ENCODE assay signal across 16 cellular contexts in the genomic region with DNA sequence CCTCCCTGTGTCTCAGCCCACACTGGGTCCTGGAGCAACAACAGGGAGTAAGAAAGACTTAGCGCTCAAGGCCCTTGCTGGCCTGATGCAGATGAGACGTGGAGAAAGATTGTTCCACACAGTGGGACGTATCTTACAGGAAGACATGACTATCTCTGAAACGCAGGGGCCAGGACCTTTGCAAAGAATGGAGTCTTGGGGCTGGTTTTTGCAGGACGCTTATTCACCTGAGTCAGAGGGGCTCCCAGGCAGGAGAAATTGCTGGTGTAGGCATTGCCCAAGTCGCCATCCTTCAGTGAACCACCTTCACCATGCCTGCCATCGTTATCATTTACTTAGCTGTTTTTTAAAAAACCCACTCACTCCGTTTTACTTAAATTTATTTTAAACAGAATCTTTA. TPM values are rescaled to one million over a fixed set of nuclear protein-coding genes. Genes with fewer than 3 reads are reported as not detected.
A peak's percentile ranks its signal among the peaks of the same experiment; 100 is the strongest.
DNase-seq lines count a peak whose midpoint lies in the region; ATAC-seq and TF ChIP-seq lines count a peak whose summit lies in the region.
"Had no signal": no experiment of that assay in that cellular context is flagged by ENCODE, and none has a peak within 500 bp of the region (broad histone marks: within the 10 kb centered on the region; RNA-seq: fewer than 3 reads in every experiment).

No MANE protein-coding gene starts in this region.

- no peaks in the 10 kb centered on the region for H3K79me1 ChIP-seq in trophoblast cell (ENCODE audit: low read length)

- TF ChIP-seq CTCF in endodermal cell (conservative IDR thresholded peaks at IDR 0.05) (no peak), osteocyte (IDR thresholded peaks at IDR 0.05) (no peak)

- H4K91ac ChIP-seq in trophoblast cell (ENCODE audit: low read depth, low read length) = no peak overlapping the region

- H3K23ac ChIP-seq in trophoblast cell (ENCODE audit: low read length) = no peak overlapping the region

- H3K9ac ChIP-seq in endodermal cell (ENCODE audit: extremely low read depth, low read length, poor library complexity, severe bottlenecking) = no peak overlapping the region
- H3K9ac ChIP-seq in trophoblast cell (ENCODE audit: low read length) = no peak overlapping the region
- H3K9ac ChIP-seq: GM23248 had no signal

- H2AFZ ChIP-seq in trophoblast cell (ENCODE audit: insufficient read depth, low read length, poor library complexity) = no peak overlapping the region
- H2AFZ ChIP-seq: GM23248 had no signal

- H3K4me3 ChIP-seq in endodermal cell (ENCODE audit: low read length) (no peak overlapping the region), trophoblast cell (ENCODE audit: low read depth, low read length) (no peak overlapping the region)
- H3K4me3 ChIP-seq: GM23248, HAP-1 had no signal

- no peaks in the 10 kb centered on the region for H3K9me3 ChIP-seq in endodermal cell (ENCODE audit: control insufficient read depth, low read length)
- peaks cover 4% of the 10 kb centered on the region for H3K9me3 ChIP-seq in trophoblast cell (ENCODE audit: insufficient read depth, low read depth, low read length)
- H3K9me3 ChIP-seq: BE2C, Caco-2, HAP-1 had no signal

- no peak overlapping the region for H3K4me2 ChIP-seq in trophoblast cell (ENCODE audit: low read length)

- ATAC-seq in GM19452 (IDR thresholded peaks at IDR 0.05; ENCODE audit: unreplicated experiment) = no peak
- ATAC-seq: HepG2 had no signal

- H4K8ac ChIP-seq in trophoblast cell (ENCODE audit: low read depth, low read length) = no peak overlapping the region

- no peaks in the 10 kb centered on the region for H3K4me1 Mint-ChIP-seq in endodermal cell
- no peaks in the 10 kb centered on the region for H3K4me1 Mint-ChIP-seq in osteocyte (ENCODE audit: unreplicated experiment)

- no peak overlapping the region for H3K4me3 Mint-ChIP-seq in endodermal cell
- H3K4me3 Mint-ChIP-seq in osteocyte (ENCODE audit: unreplicated experiment) = no peak overlapping the region
- H3K4me3 Mint-ChIP-seq: CD4-positive, CD25-positive, alpha-beta regulatory T cell; CD8-positive, alpha-beta memory T cell had no signal

- H3K27ac ChIP-seq in endodermal cell (ENCODE audit: low read depth, low read length) (no peak overlapping the region), trophoblast cell (ENCODE audit: low read depth, low read length) (no peak overlapping the region)
- H3K27ac ChIP-seq: GM23248 had no signal

- no peak overlapping the region for H2BK120ac ChIP-seq in trophoblast cell (ENCODE audit: insufficient read depth, low read length, poor library complexity)

- H3K27ac Mint-ChIP-seq in endodermal cell (no peak overlapping the region), osteocyte (ENCODE audit: unreplicated experiment) (no peak overlapping the region)
- H3K27ac Mint-ChIP-seq: CD4-positive, CD25-positive, alpha-beta regulatory T cell; CD8-positive, alpha-beta memory T cell had no signal

- H3K27me3 Mint-ChIP-seq in endodermal cell (ENCODE audit: insufficient read depth) (peaks cover 23% of the 10 kb centered on the region), osteocyte (ENCODE audit: unreplicated experiment) (peaks cover 22% of the 10 kb centered on the region)
- H3K27me3 Mint-ChIP-seq: CD4-positive, CD25-positive, alpha-beta regulatory T cell had no signal

- H3K36me3 ChIP-seq in endodermal cell (ENCODE audit: control insufficient read depth, insufficient read depth, low read length) (no peaks in the 10 kb centered on the region), trophoblast cell (ENCODE audit: control insufficient read depth in 1 of 2, insufficient read depth in 2 of 2, low read length in 2 of 2) (no peaks in the 10 kb centered on the region)
- H3K36me3 ChIP-seq: BE2C, HAP-1 had no signal

- no peak overlapping the region for H2BK12ac ChIP-seq in trophoblast cell (ENCODE audit: low read length)

- DNase-seq in activated effector memory CD4-positive, alpha-beta T cell treated with anti-CD3 and anti-CD28 coated beads, Interleukin-2, amount 50 U/mL, for 16 hours = peak; percentile 21
- no peak for DNase-seq in activated effector memory CD4-positive, alpha-beta T cell treated with Interleukin-2 at 50 U/mL for 16 hours
- DNase-seq in endodermal cell = peak; percentile 19
- peak; percentile 64 for DNase-seq in osteocyte (ENCODE audit: extremely low spot score, unreplicated experiment)
- DNase-seq in trophoblast cell = no peak
- DNase-seq: ACHN; C1 segment of cervical spinal cord; Caco-2; CD4-positive, CD25-positive, alpha-beta regulatory T cell; CD8-positive, alpha-beta memory T cell; GM23248 had no signal

- H4K12ac ChIP-seq in trophoblast cell (ENCODE audit: low read depth, low read length) = no peak overlapping the region

- WGBS in endodermal cell (ENCODE audit: insufficient coverage in 1 of 2, insufficient read length in 1 of 2), 2 experiments = 90 to 93% methylated on average over 4 to 8 of the region's 8 CpGs
- 100% methylated on average over 2 of the region's 8 CpGs for WGBS in trophoblast cell (ENCODE audit: extremely low coverage, insufficient coverage, insufficient read length)

- H3K4ac ChIP-seq in trophoblast cell (ENCODE audit: low read depth, low read length) = no peak overlapping the region

- H3K9me3 Mint-ChIP-seq in endodermal cell (no peaks in the 10 kb centered on the region), osteocyte (ENCODE audit: unreplicated experiment) (no peaks in the 10 kb centered on the region)
- H3K9me3 Mint-ChIP-seq: CD4-positive, CD25-positive, alpha-beta regulatory T cell; CD8-positive, alpha-beta memory T cell had no signal

- H3K14ac ChIP-seq in trophoblast cell (ENCODE audit: low read length) = no peak overlapping the region

- no peaks in the 10 kb centered on the region for H3K36me3 Mint-ChIP-seq in endodermal cell (ENCODE audit: low read depth)
- no peaks in the 10 kb centered on the region for H3K36me3 Mint-ChIP-seq in osteocyte (ENCODE audit: unreplicated experiment)
- H3K36me3 Mint-ChIP-seq: CD4-positive, CD25-positive, alpha-beta regulatory T cell; CD8-positive, alpha-beta memory T cell had no signal

- H3K27me3 ChIP-seq in endodermal cell (ENCODE audit: control insufficient read depth, insufficient read depth, low read length, poor library complexity, severe bottlenecking) (no peaks in the 10 kb centered on the region), trophoblast cell (ENCODE audit: insufficient read depth, low read length) (no peaks in the 10 kb centered on the region)
- H3K27me3 ChIP-seq: BE2C had no signal

- no peaks in the 10 kb centered on the region for H3K79me2 ChIP-seq in trophoblast cell (ENCODE audit: control insufficient read depth, insufficient read depth, low read length, poor library complexity)

- H2AK5ac ChIP-seq in trophoblast cell (ENCODE audit: low read length) = no peak overlapping the region

- H3K18ac ChIP-seq in trophoblast cell (ENCODE audit: low read length) = no peak overlapping the region

- H3K4me1 ChIP-seq in endodermal cell (ENCODE audit: control insufficient read depth, insufficient read depth, low read length) (no peaks in the 10 kb centered on the region), trophoblast cell (ENCODE audit: control insufficient read depth in 1 of 2, insufficient read depth in 2 of 2, low read length in 2 of 2) (no peaks in the 10 kb centered on the region)
- H3K4me1 ChIP-seq: Caco-2, HAP-1 had no signal

- H2BK5ac ChIP-seq in trophoblast cell (ENCODE audit: low read depth, low read length, poor library complexity) = no peak overlapping the region

RNA-seq across cellular contexts. Expression of gene GDF10, which starts 11.8 kb away (rescaled TPM):
- not detected for total RNA-seq in endodermal cell
- 12.8 TPM for polyA plus RNA-seq in endodermal cell (2013, experiment 1 of 2)
- polyA plus RNA-seq in endodermal cell (2013, experiment 2 of 2) = 8.9 TPM
- total RNA-seq in osteocyte = not detected in 2 replicates
- polyA plus RNA-seq in trophoblast cell (2013) = 0.04 TPM in 1 of 2 replicates, not detected in the other
- total RNA-seq: Caco-2; CD4-positive, CD25-positive, alpha-beta regulatory T cell; H4; HepG2 had no signal
- polyA plus RNA-seq: CD4-positive, CD25-positive, alpha-beta regulatory T cell had no signal

RNA-seq across cellular contexts. Expression of gene GDF2, which starts 34.0 kb away (rescaled TPM):
- total RNA-seq in endodermal cell = not detected
- not detected for polyA plus RNA-seq in endodermal cell (2013, experiment 1 of 2)
- polyA plus RNA-seq in endodermal cell (2013, experiment 2 of 2) = not detected
- not detected in 2 replicates for total RNA-seq in osteocyte
- polyA plus RNA-seq in trophoblast cell (2013) = not detected in 2 replicates
- total RNA-seq: Caco-2; CD4-positive, CD25-positive, alpha-beta regulatory T cell; CD8-positive, alpha-beta memory T cell; GM23248; H4; HepG2 had no signal
- polyA plus RNA-seq: CD4-positive, CD25-positive, alpha-beta regulatory T cell; CD8-positive, alpha-beta memory T cell; GM23248; HepG2 had no signal

RNA-seq across cellular contexts. Expression of gene RBP3, which starts 59.9 kb away (rescaled TPM):
- total RNA-seq in endodermal cell (not detected), osteocyte (not detected in 2 replicates)
- not detected for polyA plus RNA-seq in endodermal cell (2013, experiment 1 of 2)
- not detected for polyA plus RNA-seq in endodermal cell (2013, experiment 2 of 2)
- not detected in 2 replicates for polyA plus RNA-seq in trophoblast cell (2013)
- total RNA-seq: Caco-2; CD4-positive, CD25-positive, alpha-beta regulatory T cell; CD8-positive, alpha-beta memory T cell; GM23248; H4; HepG2 had no signal
- polyA plus RNA-seq: CD4-positive, CD25-positive, alpha-beta regulatory T cell; CD8-positive, alpha-beta memory T cell; GM23248; HepG2 had no signal

Comparison
In these comparisons a context has a peak if more than half of its experiments do, and no peak if none do; other contexts are left out.
1. DNase-seq: peak in activated effector memory CD4-positive, alpha-beta T cell treated with anti-CD3 and anti-CD28 coated beads, Interleukin-2, amount 50 U/mL, for 16 hours (single experiment), endodermal cell (single experiment) and osteocyte (single experiment); none in activated effector memory CD4-positive, alpha-beta T cell treated with Interleukin-2 at 50 U/mL for 16 hours (single experiment) and trophoblast cell (0 of 2).